8 cellular contexts compared by ENCODE assay signal in genomic region chr9:128117613-128118471, GRCh38. TPM values are rescaled to one million over a fixed set of nuclear protein-coding genes. Genes with fewer than 3 reads are reported as not detected.
DNase-seq lines count a peak whose midpoint lies in the region; ATAC-seq and TF ChIP-seq lines count a peak whose summit lies in the region.

No MANE protein-coding gene starts in this region.

- no peaks in the 10 kb centered on the region for H3K36me3 ChIP-seq in mucosa of descending colon (ENCODE audit: low read depth)

- in situ Hi-C loops in KBM-7 (cut with MboI; ENCODE audit: low pct_unique_long_range_greater_than_20kb, low sequenced_read_pairs): no loop called here

- no peaks in the 10 kb centered on the region for H3K9me3 ChIP-seq in mucosa of descending colon

- no peak overlapping the region for H3K4me3 ChIP-seq in mucosa of descending colon

- intact Hi-C loops in mucosa of descending colon (cut with DNase I, micrococcal nuclease): loop anchor here (10.0 kb wide), 4 partner anchors 53 to 173 kb away; partner anchors contain the start of genes NAIF1 (in 1 of the 2) and SLC25A25 (in 1 of the 2)

- H3K4me1 ChIP-seq in mucosa of descending colon (ENCODE audit: low read depth): peaks cover 31% of the 10 kb centered on the region

- ATAC-seq in mucosa of descending colon: peak; percentile 67

- DNase-seq in NCI-H1436 (lab: John Stamatoyannopoulos, UW) (peak; percentile 82), NCI-H1436 treated with DMSO at 0.1 percent for 48 hours (lab: John Stamatoyannopoulos, UW) (no peak), KBM-7 (peak; percentile 96), OCI-M2 (lab: John Stamatoyannopoulos, UW; ENCODE audit: unreplicated experiment) (peak; percentile 63), activated T-cell treated with anti-CD3 and anti-CD28 coated beads for 1 hour (ENCODE audit: low read depth) (peak; percentile 100), epidermal melanocyte (ENCODE audit: insufficient read length, low spot score) (peak; percentile 95), mucosa of descending colon (peak; percentile 95 to 99 (median 98))
- DNase-seq in stimulated activated CD8-positive, alpha-beta memory T cell treated with anti-CD3 and anti-CD28 coated beads, Interleukin-4, amount 100 ng/mL, for 24 hours (ENCODE audit: low read depth): peak; percentile 97

- TF ChIP-seq CTCF in mucosa of descending colon (IDR thresholded peaks at IDR 0.05): peak; percentile 100

RNA-seq across cellular contexts. Expression of gene PTGES2, which starts 9.7 kb away (rescaled TPM):
- 10 to 100 TPM; 65.3 to 99.7 (median 90.6) TPM for total RNA-seq in mucosa of descending colon

RNA-seq across cellular contexts. Expression of gene LCN2, which starts 31.4 kb away (rescaled TPM):
- total RNA-seq in mucosa of descending colon: 100 to 1,000 TPM in 1 of 3 donors, 10 to 100 TPM in 2; 16.8 to 456 (median 20.5) TPM

RNA-seq across cellular contexts. Expression of gene BBLN, which starts 42.2 kb away (rescaled TPM):
- total RNA-seq in mucosa of descending colon: 10 to 100 TPM; 33.7 to 46.8 (median 37.6) TPM

RNA-seq across cellular contexts. Expression of gene SLC25A25, which starts 49.8 kb away (rescaled TPM):
- total RNA-seq in mucosa of descending colon: 10 to 100 TPM; 19.1 to 27.3 (median 21.3) TPM

RNA-seq across cellular contexts. Expression of gene NAIF1, which starts 50.7 kb away (rescaled TPM):
- total RNA-seq in mucosa of descending colon: 10 to 100 TPM; 10.4 to 12.6 (median 11.9) TPM
